Comparison of ENCODE assay signal across 15 cellular contexts in the genomic region with DNA sequence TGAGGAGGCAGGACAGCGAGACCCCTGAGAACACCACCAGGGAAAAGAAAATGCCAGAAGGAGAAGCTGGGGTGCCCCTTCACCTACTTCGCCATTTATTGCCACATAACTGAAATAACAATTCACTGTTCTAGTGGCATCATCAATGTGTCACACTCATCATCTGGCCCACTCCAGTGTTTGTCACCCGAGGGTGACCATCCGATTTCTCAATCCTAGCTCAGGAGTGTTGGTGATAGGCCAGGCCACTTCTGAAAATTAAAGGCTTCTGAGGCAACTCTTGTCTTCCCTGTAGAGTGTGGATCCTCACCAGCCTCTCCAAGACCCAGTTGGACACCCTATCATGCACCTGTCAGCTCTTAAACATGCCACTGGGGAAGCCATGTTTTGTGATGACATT.
DNase-seq lines count a peak whose midpoint lies in the region; ATAC-seq and TF ChIP-seq lines count a peak whose summit lies in the region.
"Had no signal": no experiment of that assay in that cellular context is flagged by ENCODE, and none has a peak within 500 bp of the region (broad histone marks: within the 10 kb centered on the region; RNA-seq: fewer than 3 reads in every experiment).

No MANE protein-coding gene starts in this region.

- no peak overlapping the region for H3K9ac ChIP-seq in liver (ENCODE audit: low read depth in 1 of 2, low read length in 2 of 2)
- no peak overlapping the region for H3K9ac ChIP-seq in smooth muscle cell (ENCODE audit: low read depth)

- H3K9me3 ChIP-seq in liver (ENCODE audit: control insufficient read depth in 4 of 4, low read length in 3 of 4) = no peaks in the 10 kb centered on the region
- no peaks in the 10 kb centered on the region for H3K9me3 ChIP-seq in smooth muscle cell (replicated peaks; ENCODE audit: low read depth)
- H3K9me3 ChIP-seq: MG63, sigmoid colon had no signal

- ATAC-seq in HG03280 (IDR thresholded peaks at IDR 0.05; ENCODE audit: unreplicated experiment) (no peak), GM21528 (IDR thresholded peaks at IDR 0.05; ENCODE audit: low FRiP score, unreplicated experiment) (no peak)
- ATAC-seq: activated CD8-positive, alpha-beta T cell treated with anti-CD3 and anti-CD28 coated beads for 36 hours had no signal

- peaks cover 2% of the 10 kb centered on the region; the same call in 1 of the 2 replicates for H3K27me3 Mint-ChIP-seq in HFFc6 (ENCODE audit: insufficient read depth)

- no peak overlapping the region for H3K4me2 ChIP-seq in smooth muscle cell

- H3F3A ChIP-seq in smooth muscle cell (ENCODE audit: low read depth) = peaks cover 10% of the 10 kb centered on the region

- peak overlapping the region; percentile 61 for H3K4me3 Mint-ChIP-seq in HFFc6
- H3K4me3 Mint-ChIP-seq: activated CD8-positive, alpha-beta T cell treated with anti-CD3 and anti-CD28 coated beads for 36 hours; activated naive CD8-positive, alpha-beta T cell treated with anti-CD3 and anti-CD28 coated beads, Interleukin-2, amount 10 ng/mL, durations not matched to agents 7 days and 5 days had no signal

- H3K36me3 ChIP-seq in liver (ENCODE audit: control insufficient read depth in 4 of 4, insufficient read depth in 3 of 4, low read depth in 1 of 4, low read length in 3 of 4) (no peaks in the 10 kb centered on the region), smooth muscle cell (ENCODE audit: low read depth) (no peaks in the 10 kb centered on the region)
- H3K36me3 ChIP-seq: cardiac muscle cell, MG63, sigmoid colon had no signal

- peak overlapping the region; percentile 80 for H3K27ac Mint-ChIP-seq in HFFc6
- H3K27ac Mint-ChIP-seq: activated CD8-positive, alpha-beta T cell treated with anti-CD3 and anti-CD28 coated beads for 36 hours; activated naive CD8-positive, alpha-beta T cell treated with anti-CD3 and anti-CD28 coated beads, Interleukin-2, amount 10 ng/mL, durations not matched to agents 7 days and 5 days had no signal

- H3K9me3 Mint-ChIP-seq in HFFc6 = no peaks in the 10 kb centered on the region
- H3K9me3 Mint-ChIP-seq: activated CD8-positive, alpha-beta T cell treated with anti-CD3 and anti-CD28 coated beads for 36 hours; activated naive CD8-positive, alpha-beta T cell treated with anti-CD3 and anti-CD28 coated beads, Interleukin-2, amount 10 ng/mL, durations not matched to agents 7 days and 5 days had no signal

- intact Hi-C loops in posterior vena cava (cut with DNase I) = loop anchor here in 1 of 2 donors (10.0 kb wide), 1 partner anchor 66 kb away; a partner anchor contains a TSS

- H4K20me1 ChIP-seq in smooth muscle cell (ENCODE audit: low read depth) = no peaks in the 10 kb centered on the region

- no peak for TF ChIP-seq RAD21 in liver (IDR thresholded peaks at IDR 0.05)

- H3K27me3 ChIP-seq in liver (ENCODE audit: control insufficient read depth in 4 of 4, insufficient read depth in 4 of 4, low read length in 3 of 4) (no peaks in the 10 kb centered on the region), smooth muscle cell (ENCODE audit: low read depth) (no peaks in the 10 kb centered on the region)
- H3K27me3 ChIP-seq: MG63, sigmoid colon had no signal

- no peak for TF ChIP-seq CTCF in HFFc6 (IDR thresholded peaks at IDR 0.05)
- no peak for TF ChIP-seq CTCF in liver (IDR thresholded peaks at IDR 0.05; ENCODE audit: low read depth, low read length, missing input control)
- TF ChIP-seq CTCF in smooth muscle cell (IDR thresholded peaks at IDR 0.05; ENCODE audit: borderline replicate concordance, insufficient read depth, poor library complexity, severe bottlenecking) = no peak

- H3K4me1 ChIP-seq in liver (ENCODE audit: control insufficient read depth in 4 of 4, insufficient read depth in 4 of 4, low read length in 3 of 4) (peaks cover 13 to 35% (median 22%) of the 10 kb centered on the region in 4 donors), smooth muscle cell (ENCODE audit: low read depth) (peaks cover 8% of the 10 kb centered on the region)

- H3K36me3 Mint-ChIP-seq in HFFc6 (ENCODE audit: low read depth) = no peaks in the 10 kb centered on the region
- H3K36me3 Mint-ChIP-seq: activated naive CD8-positive, alpha-beta T cell treated with anti-CD3 and anti-CD28 coated beads, Interleukin-2, amount 10 ng/mL, durations not matched to agents 7 days and 5 days had no signal

- peaks cover 38% of the 10 kb centered on the region for H3K4me1 Mint-ChIP-seq in HFFc6 (ENCODE audit: low read depth)
- H3K4me1 Mint-ChIP-seq: activated naive CD8-positive, alpha-beta T cell treated with anti-CD3 and anti-CD28 coated beads, Interleukin-2, amount 10 ng/mL, durations not matched to agents 7 days and 5 days had no signal

- H3K79me2 ChIP-seq in smooth muscle cell (ENCODE audit: low read depth) = no peaks in the 10 kb centered on the region

- H3K4me3 ChIP-seq in liver (ENCODE audit: low read depth in 1 of 3, low read length in 3 of 3) = no peak overlapping the region
- H3K4me3 ChIP-seq in smooth muscle cell = no peak overlapping the region
- H3K4me3 ChIP-seq: cardiac muscle cell, MG63, sigmoid colon had no signal

- H3K27ac ChIP-seq in liver (ENCODE audit: low read depth in 1 of 2, low read length in 2 of 2) (peak overlapping the region; percentile 94 to 97), smooth muscle cell (ENCODE audit: low read depth) (peak overlapping the region; percentile 82)
- H3K27ac ChIP-seq: cardiac muscle cell, sigmoid colon had no signal

- 44% methylated on average over 4 of the region's 4 CpGs for WGBS in liver
- WGBS in smooth muscle cell (ENCODE audit: low lambda C conversion rate) = 100% methylated on average over 4 of the region's 4 CpGs

- no peak overlapping the region for H2AFZ ChIP-seq in smooth muscle cell (ENCODE audit: low read depth)

- DNase-seq in HFFc6 (no peak), RKO (ENCODE audit: low spot score) (peak; percentile 19), smooth muscle cell (lab: John Stamatoyannopoulos, UW; ENCODE audit: unreplicated experiment) (no peak), posterior vena cava (ENCODE audit: low spot score) (no peak)
- DNase-seq: activated CD8-positive, alpha-beta T cell treated with anti-CD3 and anti-CD28 coated beads for 36 hours; activated naive CD8-positive, alpha-beta T cell treated with anti-CD3 and anti-CD28 coated beads, Interleukin-2, amount 10 ng/mL, durations not matched to agents 7 days and 5 days; activated T-cell treated with anti-CD3 and anti-CD28 coated beads, Interleukin-2, amount 50 U/mL, for 48 hours; kidney; MG63; sigmoid colon; stimulated activated CD4-positive, alpha-beta T cell treated with anti-CD3 and anti-CD28 coated beads, Interleukin-2, amount 100 ng/mL, for 48 hours had no signal

TF ChIP-seq in liver, 16 proteins besides CTCF, POLR2A, EP300 and RAD21 (continues in another document):
- TF ChIP-seq, protein P1, sequence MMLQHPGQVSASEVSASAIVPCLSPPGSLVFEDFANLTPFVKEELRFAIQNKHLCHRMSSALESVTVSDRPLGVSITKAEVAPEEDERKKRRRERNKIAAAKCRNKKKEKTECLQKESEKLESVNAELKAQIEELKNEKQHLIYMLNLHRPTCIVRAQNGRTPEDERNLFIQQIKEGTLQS (IDR thresholded peaks at IDR 0.05) = peak; percentile 50
- TF ChIP-seq GABPA (IDR thresholded peaks at IDR 0.05 in 1 of 2, conservative IDR thresholded peaks at IDR 0.05 in 1 of 2) = no peak
- TF ChIP-seq SP1 (IDR thresholded peaks at IDR 0.05) = no peak
- TF ChIP-seq EGR1 (IDR thresholded peaks at IDR 0.05; ENCODE audit: low read depth in 2 of 2) = no peak
- peak in 1 of 2 donors; percentile 62 for TF ChIP-seq JUND (IDR thresholded peaks at IDR 0.05)
- no peak for TF ChIP-seq FOXA2 (IDR thresholded peaks at IDR 0.05)
- TF ChIP-seq, protein P2, sequence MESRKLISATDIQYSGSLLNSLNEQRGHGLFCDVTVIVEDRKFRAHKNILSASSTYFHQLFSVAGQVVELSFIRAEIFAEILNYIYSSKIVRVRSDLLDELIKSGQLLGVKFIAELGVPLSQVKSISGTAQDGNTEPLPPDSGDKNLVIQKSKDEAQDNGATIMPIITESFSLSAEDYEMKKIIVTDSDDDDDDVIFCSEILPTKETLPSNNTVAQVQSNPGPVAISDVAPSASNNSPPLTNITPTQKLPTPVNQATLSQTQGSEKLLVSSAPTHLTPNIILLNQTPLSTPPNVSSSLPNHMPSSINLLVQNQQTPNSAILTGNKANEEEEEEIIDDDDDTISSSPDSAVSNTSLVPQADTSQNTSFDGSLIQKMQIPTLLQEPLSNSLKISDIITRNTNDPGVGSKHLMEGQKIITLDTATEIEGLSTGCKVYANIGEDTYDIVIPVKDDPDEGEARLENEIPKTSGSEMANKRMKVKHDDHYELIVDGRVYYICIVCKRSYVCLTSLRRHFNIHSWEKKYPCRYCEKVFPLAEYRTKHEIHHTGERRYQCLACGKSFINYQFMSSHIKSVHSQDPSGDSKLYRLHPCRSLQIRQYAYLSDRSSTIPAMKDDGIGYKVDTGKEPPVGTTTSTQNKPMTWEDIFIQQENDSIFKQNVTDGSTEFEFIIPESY (IDR thresholded peaks at IDR 0.05) = no peak
- TF ChIP-seq, protein P3, sequence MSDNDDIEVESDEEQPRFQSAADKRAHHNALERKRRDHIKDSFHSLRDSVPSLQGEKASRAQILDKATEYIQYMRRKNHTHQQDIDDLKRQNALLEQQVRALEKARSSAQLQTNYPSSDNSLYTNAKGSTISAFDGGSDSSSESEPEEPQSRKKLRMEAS (IDR thresholded peaks at IDR 0.05) = no peak
- no peak for TF ChIP-seq HNF4G (IDR thresholded peaks at IDR 0.05)
- TF ChIP-seq RXRA (IDR thresholded peaks at IDR 0.05) = peak; percentile 43 to 78
- no peak for TF ChIP-seq TAF1 (conservative IDR thresholded peaks at IDR 0.05)
- no peak for TF ChIP-seq FOXA1 (IDR thresholded peaks at IDR 0.05)
- no peak for TF ChIP-seq NR2F2 (IDR thresholded peaks at IDR 0.05)
